Comparison of ENCODE assay signal across 21 cellular contexts in genomic region chr13:30790592-30790991, GRCh38. TPM values are rescaled to one million over a fixed set of nuclear protein-coding genes. Genes with fewer than 3 reads are reported as not detected.
DNase-seq lines count a peak whose midpoint lies in the region; ATAC-seq, FAIRE-seq and TF ChIP-seq lines count a peak whose summit lies in the region.
"Had no signal": no experiment of that assay in that cellular context is flagged by ENCODE, and none has a peak within 500 bp of the region (broad histone marks: within the 10 kb centered on the region; RNA-seq: fewer than 3 reads in every experiment).

No MANE protein-coding gene starts in this region.

- no peak overlapping the region for H3K14ac ChIP-seq in IMR-90 (replicated peaks; ENCODE audit: low read depth, low read length)
- H3K14ac ChIP-seq in mesenchymal stem cell (ENCODE audit: low read length in 2 of 2) = no peak overlapping the region

- no peak overlapping the region for H2BK5ac ChIP-seq in IMR-90 (ENCODE audit: low read depth, low read length, poor library complexity, severe bottlenecking)
- H2BK5ac ChIP-seq in mesenchymal stem cell (ENCODE audit: low read depth, low read length, poor library complexity, severe bottlenecking) = no peak overlapping the region

- H3K27ac Mint-ChIP-seq in activated T-helper 1 cell treated with anti-CD3 and anti-CD28 coated beads, Interleukin-12 subunit alpha, Interleukin-12 subunit beta, Interleukin-2, Interleukin-4 antibody, amounts not matched to agents 30 ng/mL and 10 ng/mL and 1 ng/mL, durations not matched to agents 14 hours and 24 hours and 36 hours = no peak overlapping the region
- H3K27ac Mint-ChIP-seq: B cell; CD4-positive, CD25-positive, alpha-beta regulatory T cell; CD8-positive, alpha-beta T cell had no signal

- H3K56ac ChIP-seq in IMR-90 (ENCODE audit: extremely low read depth, insufficient read depth, low read length) = no peak overlapping the region

- H3K4me3 Mint-ChIP-seq in activated T-helper 1 cell treated with anti-CD3 and anti-CD28 coated beads, Interleukin-12 subunit alpha, Interleukin-12 subunit beta, Interleukin-2, Interleukin-4 antibody, amounts not matched to agents 30 ng/mL and 10 ng/mL and 1 ng/mL, durations not matched to agents 14 hours and 24 hours and 36 hours = no peak overlapping the region
- H3K4me3 Mint-ChIP-seq: B cell; CD4-positive, CD25-positive, alpha-beta regulatory T cell; CD8-positive, alpha-beta T cell had no signal

- H4K5ac ChIP-seq in IMR-90 (ENCODE audit: low read depth, low read length) = no peak overlapping the region

- peak overlapping the region; percentile 1 for H2BK120ac ChIP-seq in IMR-90 (ENCODE audit: low read depth, low read length)
- no peak overlapping the region for H2BK120ac ChIP-seq in mesenchymal stem cell (ENCODE audit: low read depth, low read length)

- no peak for TF ChIP-seq CTCF in IMR-90 (conservative IDR thresholded peaks at IDR 0.05; ENCODE audit: low read depth, low read length)
- TF ChIP-seq CTCF in pancreas (IDR thresholded peaks at IDR 0.05) = no peak

- H4K91ac ChIP-seq in IMR-90 (ENCODE audit: insufficient read depth, low read depth, low read length) = no peak overlapping the region
- no peak overlapping the region for H4K91ac ChIP-seq in mesenchymal stem cell (ENCODE audit: low read length)

- H2AK9ac ChIP-seq in IMR-90 (replicated peaks; ENCODE audit: low read depth, low read length, poor library complexity) = no peak overlapping the region

- H3K4me3 ChIP-seq in IMR-90 (ENCODE audit: insufficient read depth, low read depth, low read length) (no peak overlapping the region), mesenchymal stem cell (ENCODE audit: insufficient read depth in 1 of 2, low read depth in 1 of 2, low read length in 2 of 2) (no peak overlapping the region), pancreas (no peak overlapping the region)
- H3K4me3 ChIP-seq: BLaER1 had no signal

- H3K9ac ChIP-seq in IMR-90 (ENCODE audit: low read depth, low read length) (no peak overlapping the region), mesenchymal stem cell (ENCODE audit: low read length) (no peak overlapping the region)
- H3K9ac ChIP-seq: BLaER1 had no signal

- no peak overlapping the region for H3K27ac ChIP-seq in IMR-90 (ENCODE audit: insufficient read depth, low read length)
- H3K27ac ChIP-seq in mesenchymal stem cell (ENCODE audit: low read length, poor library complexity, severe bottlenecking) = no peak overlapping the region
- no peak overlapping the region for H3K27ac ChIP-seq in pancreas
- H3K27ac ChIP-seq: 22Rv1, BLaER1, C4-2B had no signal

- DNase-seq in IMR-90 (no peak), islet precursor cell (peak; percentile 12), mesenchymal stem cell (no peak), pancreas (no peak), H54 (ENCODE audit: insufficient read length, low spot score) (no peak)
- no peak for DNase-seq in activated T-helper 1 cell treated with anti-CD3 and anti-CD28 coated beads, Interleukin-12 subunit alpha, Interleukin-12 subunit beta, Interleukin-2, Interleukin-4 antibody, amounts not matched to agents 30 ng/mL and 10 ng/mL and 1 ng/mL, durations not matched to agents 14 hours and 24 hours and 36 hours (ENCODE audit: low spot score)
- DNase-seq: Caco-2; CD4-positive, CD25-positive, alpha-beta regulatory T cell; DMS153; DND-41; GOT3; H7; HCEC 1CT had no signal

- BruUV-seq in IMR-90 (replicated peaks; lab: Mats Ljungman, UMichigan) = no TSS peak

- H3K79me1 ChIP-seq in IMR-90 (ENCODE audit: low read depth in 1 of 2, low read length in 2 of 2) (no peaks in the 10 kb centered on the region), mesenchymal stem cell (replicated peaks; ENCODE audit: low read length, poor library complexity, severe bottlenecking) (no peaks in the 10 kb centered on the region)

- no peaks in the 10 kb centered on the region for H3K9me3 Mint-ChIP-seq in activated T-helper 1 cell treated with anti-CD3 and anti-CD28 coated beads, Interleukin-12 subunit alpha, Interleukin-12 subunit beta, Interleukin-2, Interleukin-4 antibody, amounts not matched to agents 30 ng/mL and 10 ng/mL and 1 ng/mL, durations not matched to agents 14 hours and 24 hours and 36 hours
- H3K9me3 Mint-ChIP-seq: CD8-positive, alpha-beta T cell had no signal

- peaks cover 24% of the 10 kb centered on the region for H3K4me1 Mint-ChIP-seq in activated T-helper 1 cell treated with anti-CD3 and anti-CD28 coated beads, Interleukin-12 subunit alpha, Interleukin-12 subunit beta, Interleukin-2, Interleukin-4 antibody, amounts not matched to agents 30 ng/mL and 10 ng/mL and 1 ng/mL, durations not matched to agents 14 hours and 24 hours and 36 hours (ENCODE audit: low read depth)

- intact Hi-C loops in IMR-90 (cut with micrococcal nuclease) (loop anchor here (5.0 kb wide), 1 partner anchor 48 kb away; no protein-coding TSS in a partner anchor), pancreas (cut with DNase I) (loop anchor here in 1 of 3 donors (10.0 kb wide), 1 partner anchor 106 kb away; no protein-coding TSS in a partner anchor)
- intact Hi-C loops in activated T-helper 1 cell treated with anti-CD3 and anti-CD28 coated beads, Interleukin-12 subunit alpha, Interleukin-12 subunit beta, Interleukin-2, Interleukin-4 antibody, amounts not matched to agents 30 ng/mL and 10 ng/mL and 1 ng/mL, durations not matched to agents 14 hours and 24 hours and 36 hours (cut with micrococcal nuclease) = no loop called here

- H3K27me3 Mint-ChIP-seq in activated T-helper 1 cell treated with anti-CD3 and anti-CD28 coated beads, Interleukin-12 subunit alpha, Interleukin-12 subunit beta, Interleukin-2, Interleukin-4 antibody, amounts not matched to agents 30 ng/mL and 10 ng/mL and 1 ng/mL, durations not matched to agents 14 hours and 24 hours and 36 hours (ENCODE audit: insufficient read depth) = peaks cover 4% of the 10 kb centered on the region
- H3K27me3 Mint-ChIP-seq: B cell had no signal

- TF ChIP-seq POLR2A in IMR-90 (IDR thresholded peaks at IDR 0.05; ENCODE audit: low read depth, low read length) (no peak), H54 (IDR thresholded peaks at IDR 0.05; ENCODE audit: low read depth, low read length) (no peak)

- H3K27me3 ChIP-seq in IMR-90 (ENCODE audit: control insufficient read depth, insufficient read depth, low read length) (no peaks in the 10 kb centered on the region), mesenchymal stem cell (ENCODE audit: control insufficient read depth in 1 of 2, insufficient read depth in 1 of 2, low read length in 2 of 2) (peaks cover 0 to 37% of the 10 kb centered on the region in 2 experiments), pancreas (no peaks in the 10 kb centered on the region)
- H3K27me3 ChIP-seq: BLaER1 had no signal

- H3K23ac ChIP-seq in IMR-90 (ENCODE audit: low read depth, low read length) (no peak overlapping the region), mesenchymal stem cell (ENCODE audit: low read length in 2 of 2) (no peak overlapping the region)

- H3K4me1 ChIP-seq in IMR-90 (ENCODE audit: control insufficient read depth, insufficient read depth, low read length) = peaks cover 23% of the 10 kb centered on the region
- peaks cover 19% of the 10 kb centered on the region for H3K4me1 ChIP-seq in mesenchymal stem cell (ENCODE audit: control insufficient read depth, insufficient read depth, low read depth, low read length)
- H3K4me1 ChIP-seq in pancreas = no peaks in the 10 kb centered on the region
- H3K4me1 ChIP-seq: Caco-2 had no signal

- H3K4ac ChIP-seq in IMR-90 (ENCODE audit: low read depth, low read length) (0 out of 2 replicates have a peak overlapping the region, but pooled peaks have one; percentile 64), mesenchymal stem cell (ENCODE audit: low read depth in 1 of 2, low read length in 2 of 2) (peak overlapping the region in 1 of 2 experiments; percentile 35)

- POLR2A ChIA-PET in IMR-90 (lab: Charles Lee; ENCODE audit: unreplicated experiment) = interaction anchor here (0.9 kb wide), 1 partner anchor 100 kb away, joined by 5 read pairs; no protein-coding TSS in a partner anchor

- no CpG with 5 or more reads among the region's 2 CpGs for WGBS in IMR-90 (ENCODE audit: extremely low coverage in 2 of 2, insufficient read length in 1 of 2), 2 experiments
- WGBS in mesenchymal stem cell = 96% methylated on average over 1 of the region's 2 CpGs
- WGBS in pancreas, 2 donors = 81 to 87% methylated on average over 2 of the region's 2 CpGs

- H2AK5ac ChIP-seq in IMR-90 (ENCODE audit: low read depth, low read length) = peak overlapping the region; percentile 3; the same call in 1 of the 2 replicates
- H2AK5ac ChIP-seq in mesenchymal stem cell (ENCODE audit: low read length, severe bottlenecking) = peak overlapping the region; percentile 56

- no peaks in the 10 kb centered on the region for H4K20me1 ChIP-seq in IMR-90 (ENCODE audit: insufficient read depth, low read length)
- H4K20me1 ChIP-seq: BLaER1 had no signal

- TF ChIP-seq RAD21 in IMR-90 (IDR thresholded peaks at IDR 0.05; ENCODE audit: low read length) = no peak

- H3K4me2 ChIP-seq in IMR-90 (ENCODE audit: low read depth, low read length) (no peak overlapping the region), mesenchymal stem cell (ENCODE audit: low read length, poor library complexity, severe bottlenecking) (no peak overlapping the region)
- H3K4me2 ChIP-seq: BLaER1 had no signal

- no peak overlapping the region for H2BK20ac ChIP-seq in IMR-90 (ENCODE audit: low read depth, low read length)

- H3K9me1 ChIP-seq in IMR-90 (ENCODE audit: insufficient read depth, low read length) = peaks cover 16% of the 10 kb centered on the region

- H3K36me3 ChIP-seq in IMR-90 (ENCODE audit: control insufficient read depth, insufficient read depth, low read length) (no peaks in the 10 kb centered on the region), mesenchymal stem cell (ENCODE audit: control insufficient read depth in 1 of 2, insufficient read depth in 2 of 2, low read depth in 1 of 2, low read length in 2 of 2) (no peaks in the 10 kb centered on the region), pancreas (no peaks in the 10 kb centered on the region)
- H3K36me3 ChIP-seq: BLaER1 had no signal

- ATAC-seq in IMR-90 (ENCODE audit: low read depth) = no peak
- no peak for ATAC-seq in pancreas
- ATAC-seq: CD8-positive, alpha-beta T cell had no signal

- H3K36me3 Mint-ChIP-seq in activated T-helper 1 cell treated with anti-CD3 and anti-CD28 coated beads, Interleukin-12 subunit alpha, Interleukin-12 subunit beta, Interleukin-2, Interleukin-4 antibody, amounts not matched to agents 30 ng/mL and 10 ng/mL and 1 ng/mL, durations not matched to agents 14 hours and 24 hours and 36 hours (ENCODE audit: low read depth) = peaks cover 11% of the 10 kb centered on the region
- H3K36me3 Mint-ChIP-seq: CD8-positive, alpha-beta T cell had no signal

- H3K18ac ChIP-seq in IMR-90 (ENCODE audit: low read depth, low read length) = no peak overlapping the region
- peak overlapping the region; percentile 28 to 74 for H3K18ac ChIP-seq in mesenchymal stem cell (ENCODE audit: low read depth in 1 of 2, low read length in 2 of 2)

- CTCF ChIA-PET in IMR-90 (lab: Yijun Ruan, JAX) = interaction anchor here (0.6 kb wide), 1 partner anchor 172 kb away, joined by 3 read pairs; no protein-coding TSS in a partner anchor

- H2BK12ac ChIP-seq in mesenchymal stem cell (ENCODE audit: low read length in 2 of 2) = peak overlapping the region in 1 of 2 experiments; percentile 63

- FAIRE-seq in pancreas (lab: Jason Lieb, UNC) (no peak), H54 (lab: Jason Lieb, UNC) (no peak)
- FAIRE-seq: A204.1, G401.6, GM12892 had no signal

- dilution Hi-C loops in IMR-90 (cut with HindIII; ENCODE audit: low sequenced_read_pairs, unreplicated experiment) = no loop called here

- H3K9me3 ChIP-seq in IMR-90 (ENCODE audit: control insufficient read depth, insufficient read depth, low read length) (no peaks in the 10 kb centered on the region), mesenchymal stem cell (ENCODE audit: control insufficient read depth, low read length) (no peaks in the 10 kb centered on the region), pancreas (no peaks in the 10 kb centered on the region)
- H3K9me3 ChIP-seq: BLaER1, Caco-2 had no signal

- H2BK15ac ChIP-seq in IMR-90 (ENCODE audit: low read depth, low read length) (no peak overlapping the region), mesenchymal stem cell (ENCODE audit: low read depth, poor library complexity, severe bottlenecking) (no peak overlapping the region)

- H4K8ac ChIP-seq in IMR-90 (ENCODE audit: low read depth in 2 of 2, low read length in 2 of 2) (no peak overlapping the region), mesenchymal stem cell (ENCODE audit: low read length) (no peak overlapping the region)

- no peak overlapping the region for H2AFZ ChIP-seq in IMR-90 (replicated peaks; ENCODE audit: low read length, poor library complexity)
- H2AFZ ChIP-seq in mesenchymal stem cell (ENCODE audit: low read depth, low read length) = no peak overlapping the region

- in situ Hi-C loops in IMR-90 (cut with MboI; ENCODE audit: low sequenced_read_pairs) = no loop called here

RNA-seq across cellular contexts. Expression of gene ALOX5AP, which starts 55.2 kb away (rescaled TPM):
- total RNA-seq in IMR-90 (2012; rRNA removed) = 0.28 TPM in 1 of 2 replicates, not detected in the other
- 0.62 and 0.63 TPM in 2 replicates for polyA plus RNA-seq in IMR-90 (2012; rRNA removed)
- 0.30 and 0.45 TPM in 2 replicates for polyA plus RNA-seq in IMR-90 (2012; cell fraction: cytosol; rRNA removed)
- 0.53 TPM in 1 of 2 replicates, not detected in the other for polyA plus RNA-seq in IMR-90 (2012; cell fraction: nucleus; rRNA removed; ENCODE audit: low replicate concordance)
- polyA plus RNA-seq in mesenchymal stem cell (2013, experiment 1 of 2) = 14.2 TPM
- 15.0 TPM for polyA plus RNA-seq in mesenchymal stem cell (2013, experiment 2 of 2)
- total RNA-seq in activated T-helper 1 cell treated with anti-CD3 and anti-CD28 coated beads, Interleukin-12 subunit alpha, Interleukin-12 subunit beta, Interleukin-2, Interleukin-4 antibody, amounts not matched to agents 30 ng/mL and 10 ng/mL and 1 ng/mL, durations not matched to agents 14 hours and 24 hours and 36 hours = 65.8 and 72.2 TPM in 2 replicates
- total RNA-seq in pancreas = 10 to 100 TPM in 2 of 6 donors, 1 to 10 TPM in 4; 1.3 to 33.2 (median 6.0) TPM
- 1 to 10 TPM; 1.4 to 3.6 TPM for polyA plus RNA-seq in pancreas
- total RNA-seq: H7 had no signal
